1 cellular context compared by ENCODE assay signal in genomic region chr1:26705788-26706237, GRCh38.
A peak's percentile ranks its signal among the peaks of the same experiment; 100 is the strongest.
TF ChIP-seq lines count a peak whose summit lies in the region.

No MANE protein-coding gene starts in this region.

TF ChIP-seq in HEK293, 187 proteins besides CTCF, POLR2A, EP300 and RAD21 (continued from another document and continues in another):
- TF ChIP-seq, protein P1, sequence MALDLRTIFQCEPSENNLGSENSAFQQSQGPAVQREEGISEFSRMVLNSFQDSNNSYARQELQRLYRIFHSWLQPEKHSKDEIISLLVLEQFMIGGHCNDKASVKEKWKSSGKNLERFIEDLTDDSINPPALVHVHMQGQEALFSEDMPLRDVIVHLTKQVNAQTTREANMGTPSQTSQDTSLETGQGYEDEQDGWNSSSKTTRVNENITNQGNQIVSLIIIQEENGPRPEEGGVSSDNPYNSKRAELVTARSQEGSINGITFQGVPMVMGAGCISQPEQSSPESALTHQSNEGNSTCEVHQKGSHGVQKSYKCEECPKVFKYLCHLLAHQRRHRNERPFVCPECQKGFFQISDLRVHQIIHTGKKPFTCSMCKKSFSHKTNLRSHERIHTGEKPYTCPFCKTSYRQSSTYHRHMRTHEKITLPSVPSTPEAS (tag by site-specific recombination; IDR thresholded peaks at IDR 0.05) = no peak
- TF ChIP-seq GLIS2 (tag by site-specific recombination; IDR thresholded peaks at IDR 0.05) (no peak), ZEB2 (tag by site-specific recombination; IDR thresholded peaks at IDR 0.05) (peak; percentile 90), REPIN1 (tag by site-specific recombination; IDR thresholded peaks at IDR 0.05; ENCODE audit: low read depth) (no peak), SALL2 (tag by site-specific recombination; IDR thresholded peaks at IDR 0.05; ENCODE audit: borderline replicate concordance) (no peak), YY1 (tag by site-specific recombination; IDR thresholded peaks at IDR 0.05) (no peak), ZBTB48 (tag by site-specific recombination; IDR thresholded peaks at IDR 0.05) (peak; percentile 69; the same call in 1 of the 2 replicates), FEZF1 (tag by site-specific recombination; IDR thresholded peaks at IDR 0.05) (peak; percentile 53), WT1 (tag by site-specific recombination; IDR thresholded peaks at IDR 0.05) (peak; percentile 79; the same call in 1 of the 2 replicates), ZNF112 (tag by site-specific recombination; IDR thresholded peaks at IDR 0.05) (no peak), ZNF24 (tag by site-specific recombination; IDR thresholded peaks at IDR 0.05) (peak; percentile 78), ZNF639 (tag by site-specific recombination; IDR thresholded peaks at IDR 0.05) (peak; percentile 52; the same call in 1 of the 2 replicates), ZNF510 (tag by site-specific recombination; IDR thresholded peaks at IDR 0.05; ENCODE audit: insufficient replicate concordance) (no peak), ZNF169 (tag by site-specific recombination; IDR thresholded peaks at IDR 0.05) (no peak), ZNF10 (tag by site-specific recombination; IDR thresholded peaks at IDR 0.05) (peak; percentile 56; the same call in 1 of the 2 replicates), ZNF140 (tag by site-specific recombination; IDR thresholded peaks at IDR 0.05) (no peak), ZNF677 (tag by site-specific recombination; IDR thresholded peaks at IDR 0.05) (no peak), ZBTB1 (tag by site-specific recombination; IDR thresholded peaks at IDR 0.05) (no peak; the same call in 1 of the 2 replicates), ZNF837 (tag by site-specific recombination; IDR thresholded peaks at IDR 0.05) (no peak), KLF17 (tag by site-specific recombination; IDR thresholded peaks at IDR 0.05) (peak; percentile 89), ZNF19 (tag by site-specific recombination; IDR thresholded peaks at IDR 0.05; ENCODE audit: low read depth) (no peak), ZNF843 (tag by site-specific recombination; IDR thresholded peaks at IDR 0.05) (0 out of 2 replicates have a peak, but pooled peaks have one; percentile 64), ZNF362 (tag by site-specific recombination; IDR thresholded peaks at IDR 0.05) (no peak), SCRT2 (tag by site-specific recombination; IDR thresholded peaks at IDR 0.05) (peak; percentile 58), ZNF366 (tag by site-specific recombination; conservative IDR thresholded peaks at IDR 0.05) (peak; percentile 82), ZNF23 (tag by site-specific recombination; IDR thresholded peaks at IDR 0.05; ENCODE audit: borderline replicate concordance) (no peak), ZNF830 (tag by site-specific recombination; IDR thresholded peaks at IDR 0.05; ENCODE audit: low read depth) (no peak), ZNF776 (tag by site-specific recombination; IDR thresholded peaks at IDR 0.05; ENCODE audit: borderline replicate concordance) (no peak), ZSCAN30 (tag by site-specific recombination; IDR thresholded peaks at IDR 0.05) (no peak), ZNF174 (tag by site-specific recombination; IDR thresholded peaks at IDR 0.05) (no peak), ZNF214 (tag by site-specific recombination; IDR thresholded peaks at IDR 0.05; ENCODE audit: borderline replicate concordance) (no peak), ZNF747 (tag by site-specific recombination; IDR thresholded peaks at IDR 0.05) (no peak), ZNF155 (tag by site-specific recombination; IDR thresholded peaks at IDR 0.05) (no peak), ZBTB11 (tag by site-specific recombination; conservative IDR thresholded peaks at IDR 0.05; ENCODE audit: low read depth) (no peak), ZNF670 (tag by site-specific recombination; IDR thresholded peaks at IDR 0.05; ENCODE audit: low read depth) (no peak), GLIS1 (tag by site-specific recombination; IDR thresholded peaks at IDR 0.05) (peak; percentile 86), ZNF311 (tag by site-specific recombination; IDR thresholded peaks at IDR 0.05; ENCODE audit: borderline replicate concordance) (no peak), MZF1 (tag by site-specific recombination; IDR thresholded peaks at IDR 0.05; ENCODE audit: borderline replicate concordance) (no peak; the same call in 1 of the 2 replicates), ZNF623 (tag by site-specific recombination; IDR thresholded peaks at IDR 0.05) (peak; percentile 3; the same call in 1 of the 2 replicates), ZNF629 (tag by site-specific recombination; IDR thresholded peaks at IDR 0.05) (peak; percentile 86)
- TF ChIP-seq, protein P2, sequence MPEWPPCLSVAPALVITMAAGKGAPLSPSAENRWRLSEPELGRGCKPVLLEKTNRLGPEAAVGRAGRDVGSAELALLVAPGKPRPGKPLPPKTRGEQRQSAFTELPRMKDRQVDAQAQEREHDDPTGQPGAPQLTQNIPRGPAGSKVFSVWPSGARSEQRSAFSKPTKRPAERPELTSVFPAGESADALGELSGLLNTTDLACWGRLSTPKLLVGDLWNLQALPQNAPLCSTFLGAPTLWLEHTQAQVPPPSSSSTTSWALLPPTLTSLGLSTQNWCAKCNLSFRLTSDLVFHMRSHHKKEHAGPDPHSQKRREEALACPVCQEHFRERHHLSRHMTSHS (tag by site-specific recombination; IDR thresholded peaks at IDR 0.05) = no peak
- TF ChIP-seq, protein P3, sequence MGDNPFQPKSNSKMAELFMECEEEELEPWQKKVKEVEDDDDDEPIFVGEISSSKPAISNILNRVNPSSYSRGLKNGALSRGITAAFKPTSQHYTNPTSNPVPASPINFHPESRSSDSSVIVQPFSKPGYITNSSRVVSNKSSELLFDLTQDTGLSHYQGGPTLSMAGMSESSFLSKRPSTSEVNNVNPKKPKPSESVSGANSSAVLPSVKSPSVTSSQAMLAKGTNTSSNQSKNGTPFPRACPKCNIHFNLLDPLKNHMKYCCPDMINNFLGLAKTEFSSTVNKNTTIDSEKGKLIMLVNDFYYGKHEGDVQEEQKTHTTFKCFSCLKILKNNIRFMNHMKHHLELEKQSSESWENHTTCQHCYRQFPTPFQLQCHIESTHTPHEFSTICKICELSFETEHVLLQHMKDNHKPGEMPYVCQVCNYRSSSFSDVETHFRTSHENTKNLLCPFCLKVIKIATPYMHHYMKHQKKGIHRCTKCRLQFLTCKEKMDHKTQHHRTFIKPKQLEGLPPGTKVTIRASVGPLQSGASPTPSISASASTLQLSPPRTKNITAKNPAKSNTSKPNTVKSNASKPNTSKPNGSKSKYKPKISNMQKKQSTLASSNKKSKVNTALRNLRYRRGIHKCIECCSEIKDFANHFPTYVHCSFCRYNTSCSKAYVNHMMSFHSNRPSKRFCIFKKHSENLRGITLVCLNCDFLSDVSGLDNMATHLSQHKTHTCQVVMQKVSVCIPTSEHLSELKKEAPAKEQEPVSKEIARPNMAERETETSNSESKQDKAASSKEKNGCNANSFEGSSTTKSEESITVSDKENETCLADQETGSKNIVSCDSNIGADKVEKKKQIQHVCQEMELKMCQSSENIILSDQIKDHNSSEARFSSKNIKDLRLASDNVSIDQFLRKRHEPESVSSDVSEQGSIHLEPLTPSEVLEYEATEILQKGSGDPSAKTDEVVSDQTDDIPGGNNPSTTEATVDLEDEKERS (tag by site-specific recombination; IDR thresholded peaks at IDR 0.05) = no peak
- TF ChIP-seq, protein P4, sequence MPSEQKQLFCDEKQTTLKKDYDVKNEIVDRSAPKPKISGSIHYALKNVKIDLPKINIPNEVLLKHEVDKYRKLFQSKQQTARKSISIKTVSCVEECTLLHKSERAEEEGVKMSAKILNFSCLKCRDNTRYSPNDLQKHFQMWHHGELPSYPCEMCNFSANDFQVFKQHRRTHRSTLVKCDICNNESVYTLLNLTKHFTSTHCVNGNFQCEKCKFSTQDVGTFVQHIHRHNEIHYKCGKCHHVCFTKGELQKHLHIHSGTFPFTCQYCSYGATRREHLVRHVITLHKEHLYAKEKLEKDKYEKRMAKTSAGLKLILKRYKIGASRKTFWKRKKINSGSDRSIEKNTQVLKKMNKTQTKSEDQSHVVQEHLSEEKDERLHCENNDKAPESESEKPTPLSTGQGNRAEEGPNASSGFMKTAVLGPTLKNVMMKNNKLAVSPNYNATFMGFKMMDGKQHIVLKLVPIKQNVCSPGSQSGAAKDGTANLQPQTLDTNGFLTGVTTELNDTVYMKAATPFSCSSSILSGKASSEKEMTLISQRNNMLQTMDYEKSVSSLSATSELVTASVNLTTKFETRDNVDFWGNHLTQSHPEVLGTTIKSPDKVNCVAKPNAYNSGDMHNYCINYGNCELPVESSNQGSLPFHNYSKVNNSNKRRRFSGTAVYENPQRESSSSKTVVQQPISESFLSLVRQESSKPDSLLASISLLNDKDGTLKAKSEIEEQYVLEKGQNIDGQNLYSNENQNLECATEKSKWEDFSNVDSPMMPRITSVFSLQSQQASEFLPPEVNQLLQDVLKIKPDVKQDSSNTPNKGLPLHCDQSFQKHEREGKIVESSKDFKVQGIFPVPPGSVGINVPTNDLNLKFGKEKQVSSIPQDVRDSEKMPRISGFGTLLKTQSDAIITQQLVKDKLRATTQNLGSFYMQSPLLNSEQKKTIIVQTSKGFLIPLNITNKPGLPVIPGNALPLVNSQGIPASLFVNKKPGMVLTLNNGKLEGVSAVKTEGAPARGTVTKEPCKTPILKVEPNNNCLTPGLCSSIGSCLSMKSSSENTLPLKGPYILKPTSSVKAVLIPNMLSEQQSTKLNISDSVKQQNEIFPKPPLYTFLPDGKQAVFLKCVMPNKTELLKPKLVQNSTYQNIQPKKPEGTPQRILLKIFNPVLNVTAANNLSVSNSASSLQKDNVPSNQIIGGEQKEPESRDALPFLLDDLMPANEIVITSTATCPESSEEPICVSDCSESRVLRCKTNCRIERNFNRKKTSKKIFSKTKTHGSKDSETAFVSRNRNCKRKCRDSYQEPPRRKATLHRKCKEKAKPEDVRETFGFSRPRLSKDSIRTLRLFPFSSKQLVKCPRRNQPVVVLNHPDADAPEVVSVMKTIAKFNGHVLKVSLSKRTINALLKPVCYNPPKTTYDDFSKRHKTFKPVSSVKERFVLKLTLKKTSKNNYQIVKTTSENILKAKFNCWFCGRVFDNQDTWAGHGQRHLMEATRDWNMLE (tag by site-specific recombination; conservative IDR thresholded peaks at IDR 0.05; ENCODE audit: low read depth) = 0 out of 2 replicates have a peak, but pooled peaks have one; percentile 14
- TF ChIP-seq, protein P5, sequence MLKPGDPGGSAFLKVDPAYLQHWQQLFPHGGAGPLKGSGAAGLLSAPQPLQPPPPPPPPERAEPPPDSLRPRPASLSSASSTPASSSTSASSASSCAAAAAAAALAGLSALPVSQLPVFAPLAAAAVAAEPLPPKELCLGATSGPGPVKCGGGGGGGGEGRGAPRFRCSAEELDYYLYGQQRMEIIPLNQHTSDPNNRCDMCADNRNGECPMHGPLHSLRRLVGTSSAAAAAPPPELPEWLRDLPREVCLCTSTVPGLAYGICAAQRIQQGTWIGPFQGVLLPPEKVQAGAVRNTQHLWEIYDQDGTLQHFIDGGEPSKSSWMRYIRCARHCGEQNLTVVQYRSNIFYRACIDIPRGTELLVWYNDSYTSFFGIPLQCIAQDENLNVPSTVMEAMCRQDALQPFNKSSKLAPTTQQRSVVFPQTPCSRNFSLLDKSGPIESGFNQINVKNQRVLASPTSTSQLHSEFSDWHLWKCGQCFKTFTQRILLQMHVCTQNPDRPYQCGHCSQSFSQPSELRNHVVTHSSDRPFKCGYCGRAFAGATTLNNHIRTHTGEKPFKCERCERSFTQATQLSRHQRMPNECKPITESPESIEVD (tag by site-specific recombination; IDR thresholded peaks at IDR 0.05) = peak; percentile 95
